Comparison of ENCODE assay signal across 9 cellular contexts in genomic region chr20:57902478-57902877, GRCh38.
A peak's percentile ranks its signal among the peaks of the same experiment; 100 is the strongest.
DNase-seq lines count a peak whose midpoint lies in the region; ATAC-seq and TF ChIP-seq lines count a peak whose summit lies in the region.
"Had no signal": no experiment of that assay in that cellular context is flagged by ENCODE, and none has a peak within 500 bp of the region (broad histone marks: within the 10 kb centered on the region; RNA-seq: fewer than 3 reads in every experiment).

No MANE protein-coding gene starts in this region.

- no TSS peak for BruUV-seq in HCT116 (replicated peaks; lab: Mats Ljungman, UMichigan)

- H2AFZ ChIP-seq in HCT116 (ENCODE audit: low read depth, low read length, poor library complexity, severe bottlenecking): no peak overlapping the region

- H3K36me3 ChIP-seq in HCT116 (ENCODE audit: control insufficient read depth in 1 of 2, insufficient read depth in 2 of 2, low read length in 2 of 2) (no peaks in the 10 kb centered on the region), BE2C (no peaks in the 10 kb centered on the region)

- DNase-seq in HCT116 (ENCODE audit: low read depth, low spot score) (no peak), NAMALWA (ENCODE audit: low spot score) (peak; percentile 15), glomerular visceral epithelial cell (ENCODE audit: extremely low spot score) (peak; percentile 77), BE2C (no peak)
- DNase-seq in stimulated activated CD4-positive, alpha-beta T cell treated with anti-CD3 and anti-CD28 coated beads, Interleukin-15, amount 100 ng/mL, for 24 hours: no peak
- DNase-seq in activated CD4-positive, alpha-beta T cell treated with anti-CD3 and anti-CD28 coated beads, Interleukin-2, amount 10 ng/mL, durations not matched to agents 7 days and 5 days: no peak
- DNase-seq: anterior cingulate cortex had no signal

- peak; percentile 14 for TF ChIP-seq CTCF in GM12873 (IDR thresholded peaks at IDR 0.05; ENCODE audit: insufficient read depth, low read depth, low read length, missing control alignments)
- 0 out of 6 replicates have a peak, but pooled peaks of 1 of the 3 experiments have one; percentile 3 for TF ChIP-seq CTCF in HCT116 (IDR thresholded peaks at IDR 0.05 in 2 of 3, conservative IDR thresholded peaks at IDR 0.05 in 1 of 3; ENCODE audit: borderline replicate concordance in 1 of 3, insufficient read depth in 1 of 3, low read depth in 2 of 3, low read length in 2 of 3)
- no peak for TF ChIP-seq CTCF in BE2C (IDR thresholded peaks at IDR 0.05; ENCODE audit: low read depth, low read length)

- H3K79me2 ChIP-seq in HCT116 (ENCODE audit: insufficient read depth, low read length): no peaks in the 10 kb centered on the region

- H3K27me3 Mint-ChIP-seq in activated CD4-positive, alpha-beta T cell treated with anti-CD3 and anti-CD28 coated beads, Interleukin-2, amount 10 ng/mL, durations not matched to agents 7 days and 5 days: peaks cover 29% of the 10 kb centered on the region

- no peak for TF ChIP-seq RAD21 in HCT116 (IDR thresholded peaks at IDR 0.05; ENCODE audit: low read depth)

- H3K36me3 Mint-ChIP-seq in activated CD4-positive, alpha-beta T cell treated with anti-CD3 and anti-CD28 coated beads, Interleukin-2, amount 10 ng/mL, durations not matched to agents 7 days and 5 days (ENCODE audit: low read depth): no peaks in the 10 kb centered on the region

- no peak overlapping the region for H3K4me3 ChIP-seq in HCT116 (replicated peaks in 1 of 2; ENCODE audit: low read depth in 1 of 2, low read length in 2 of 2)
- no peak overlapping the region for H3K4me3 ChIP-seq in BE2C (ENCODE audit: low read depth, low read length)

- H3K27ac Mint-ChIP-seq in activated CD4-positive, alpha-beta T cell treated with anti-CD3 and anti-CD28 coated beads, Interleukin-2, amount 10 ng/mL, durations not matched to agents 7 days and 5 days: no peak overlapping the region

- no peaks in the 10 kb centered on the region for H4K20me1 ChIP-seq in HCT116 (ENCODE audit: insufficient read depth)

- no peak overlapping the region for H3K4me2 ChIP-seq in HCT116 (ENCODE audit: low read length)

- H3K4me1 ChIP-seq in HCT116 (ENCODE audit: control insufficient read depth in 1 of 2, insufficient read depth in 2 of 2, low read length in 2 of 2) (no peaks in the 10 kb centered on the region), BE2C (no peaks in the 10 kb centered on the region)

- no peaks in the 10 kb centered on the region for H3K9me3 Mint-ChIP-seq in activated CD4-positive, alpha-beta T cell treated with anti-CD3 and anti-CD28 coated beads, Interleukin-2, amount 10 ng/mL, durations not matched to agents 7 days and 5 days

- H3K9me3 ChIP-seq in HCT116 (ENCODE audit: control insufficient read depth in 1 of 2, insufficient read depth in 1 of 2, low read depth in 1 of 2, low read length in 2 of 2) (no peaks in the 10 kb centered on the region), BE2C (no peaks in the 10 kb centered on the region)

- H3K27me3 ChIP-seq in HCT116 (ENCODE audit: insufficient read depth, low read length): peaks cover 45% of the 10 kb centered on the region
- H3K27me3 ChIP-seq in BE2C: no peaks in the 10 kb centered on the region

- ATAC-seq in HCT116 (peak; percentile 63; the same call in 1 of the 2 replicates), GM19455 (IDR thresholded peaks at IDR 0.05; ENCODE audit: unreplicated experiment) (no peak)

- POLR2A ChIA-PET in HCT116 (lab: Charles Lee): no interaction called here
- POLR2A ChIA-PET in activated CD4-positive, alpha-beta T cell treated with anti-CD3 and anti-CD28 coated beads, Interleukin-2, amount 10 ng/mL, durations not matched to agents 7 days and 5 days (lab: Charles Lee): no interaction called here

- intact Hi-C loops in HCT116 (cut with micrococcal nuclease): no loop called here

- H3K27ac ChIP-seq in HCT116 (ENCODE audit: low read depth, low read length): no peak overlapping the region

- CTCF ChIA-PET in HCT116 (lab: Charles Lee): no interaction called here
- CTCF ChIA-PET in activated CD4-positive, alpha-beta T cell treated with anti-CD3 and anti-CD28 coated beads, Interleukin-2, amount 10 ng/mL, durations not matched to agents 7 days and 5 days (lab: Charles Lee): no interaction called here

- H3K9ac ChIP-seq in HCT116 (ENCODE audit: low read length): no peak overlapping the region

- TF ChIP-seq POLR2A in HCT116 (IDR thresholded peaks at IDR 0.05; ENCODE audit: borderline replicate concordance, extremely low read depth, insufficient read depth, insufficient read length): no peak

- H3K4me3 Mint-ChIP-seq in activated CD4-positive, alpha-beta T cell treated with anti-CD3 and anti-CD28 coated beads, Interleukin-2, amount 10 ng/mL, durations not matched to agents 7 days and 5 days: no peak overlapping the region

- H3K9me2 ChIP-seq in HCT116 (ENCODE audit: insufficient read depth): no peaks in the 10 kb centered on the region

- RAD21 ChIA-PET in HCT116 (lab: Charles Lee; ENCODE audit: low non-redundant PET in 1 of 2, low total read pairs in 2 of 2, uncharacterized antibody in 2 of 2, unreplicated experiment in 2 of 2): no interaction called here

- H3K4me1 Mint-ChIP-seq in activated CD4-positive, alpha-beta T cell treated with anti-CD3 and anti-CD28 coated beads, Interleukin-2, amount 10 ng/mL, durations not matched to agents 7 days and 5 days: no peaks in the 10 kb centered on the region

TF ChIP-seq in HCT116, 20 proteins besides CTCF, POLR2A, EP300 and RAD21:
- TF ChIP-seq REST (IDR thresholded peaks at IDR 0.05; ENCODE audit: low read depth) (no peak), TCF7L2 (IDR thresholded peaks at IDR 0.05; ENCODE audit: borderline replicate concordance, extremely low read depth, insufficient read depth, insufficient read length) (no peak), FOSL1 (IDR thresholded peaks at IDR 0.05; ENCODE audit: low read depth) (no peak), SP1 (IDR thresholded peaks at IDR 0.05; ENCODE audit: low read depth) (no peak), CEBPB (IDR thresholded peaks at IDR 0.05; ENCODE audit: low read depth) (no peak), EZH2 (IDR thresholded peaks at IDR 0.05) (no peak), POLR2AphosphoS5 (IDR thresholded peaks at IDR 0.05; ENCODE audit: low read depth, low read length) (no peak), SIN3A (IDR thresholded peaks at IDR 0.05; ENCODE audit: low read depth) (no peak), YY1 (IDR thresholded peaks at IDR 0.05; ENCODE audit: extremely low read depth, insufficient replicate concordance, low read depth, low read length) (no peak), CBX3 (IDR thresholded peaks at IDR 0.05; ENCODE audit: low read depth) (no peak), JUND (IDR thresholded peaks at IDR 0.05) (no peak), ZFX (IDR thresholded peaks at IDR 0.05) (no peak), ATF3 (IDR thresholded peaks at IDR 0.05) (no peak), ZNF274 (IDR thresholded peaks at IDR 0.05; ENCODE audit: low read depth, low read length) (no peak), EGR1 (IDR thresholded peaks at IDR 0.05; ENCODE audit: low read depth) (no peak)
TF ChIP-seq in HCT116: peak in this region for 0.

Comparison
In these comparisons a context has a peak if more than half of its experiments do, and no peak if none do; other contexts are left out.
1. DNase-seq: peak in NAMALWA (single experiment) and glomerular visceral epithelial cell (single experiment); none in HCT116 (single experiment), stimulated activated CD4-positive, alpha-beta T cell treated with anti-CD3 and anti-CD28 coated beads, Interleukin-15, amount 100 ng/mL, for 24 hours (single experiment), activated CD4-positive, alpha-beta T cell treated with anti-CD3 and anti-CD28 coated beads, Interleukin-2, amount 10 ng/mL, durations not matched to agents 7 days and 5 days (single experiment) and BE2C (single experiment).